In the genomic region with DNA sequence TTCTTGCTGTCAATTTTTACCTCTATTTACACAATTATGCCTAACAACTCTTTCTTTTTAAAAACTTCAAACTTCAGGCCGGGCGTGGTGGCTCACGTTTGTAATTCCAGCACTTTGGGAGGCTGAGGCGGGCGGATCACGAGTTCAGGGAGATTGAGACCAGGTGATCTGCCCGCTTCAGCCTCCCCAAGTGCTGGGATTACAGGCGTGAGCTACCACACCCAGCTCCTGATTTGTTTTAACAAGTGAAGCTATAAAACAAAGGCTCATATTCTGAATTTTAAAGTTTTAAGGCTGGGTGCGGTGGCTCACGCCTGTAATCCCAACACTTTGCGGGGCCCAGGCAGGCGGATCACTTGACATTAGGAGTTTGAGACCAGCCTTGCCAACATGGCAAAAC, we compare ENCODE assay signal across 21 cellular contexts.
"Had no signal": no experiment of that assay in that cellular context is flagged by ENCODE, and none has a peak within 500 bp of the region (broad histone marks: within the 10 kb centered on the region; RNA-seq: fewer than 3 reads in every experiment).

No MANE protein-coding gene starts in this region.

- H3K9me3 ChIP-seq: lower lobe of right lung, ovary, psoas muscle, sigmoid colon, thoracic aorta, tibial nerve had no signal

- H3K36me3 ChIP-seq: lower lobe of right lung, ovary, sigmoid colon, thoracic aorta, tibial nerve had no signal

- ATAC-seq: left ventricle myocardium superior; lower lobe of right lung; natural killer cell; psoas muscle; right cardiac atrium; stimulated activated memory B cell treated with anti-CD40 and anti-IgM and Interleukin-4, amounts not matched to agents 10 μg/mL and 1 μg/mL and 100 μg/mL, for 72 hours had no signal

- H3K36me3 Mint-ChIP-seq: natural killer cell had no signal

- H3K4me3 Mint-ChIP-seq: immature natural killer cell; natural killer cell; stimulated activated memory B cell treated with anti-CD40 and anti-IgM and Interleukin-4, amounts not matched to agents 10 μg/mL and 1 μg/mL and 100 μg/mL, for 72 hours; stimulated activated naive CD8-positive, alpha-beta T cell treated with anti-CD3 and anti-CD28 coated beads, Interleukin-15, Interleukin-2, amounts not matched to agents 100 ng/mL and 50 ng/mL, for 24 hours had no signal

- DNase-seq: dorsolateral prefrontal cortex; effector CD4-positive, alpha-beta T cell; hypothalamus; immature natural killer cell; islet precursor cell; kidney glomerular epithelial cell; left ventricle myocardium superior; lower lobe of right lung; natural killer cell; occipital lobe; ovary; psoas muscle; right cardiac atrium; sigmoid colon; stimulated activated CD4-positive, alpha-beta T cell treated with anti-CD3 and anti-CD28 coated beads, Interleukin-2, amount 100 ng/mL, for 24 hours; stimulated activated CD4-positive, alpha-beta T cell treated with anti-CD3 and anti-CD28 coated beads, Interleukin-4, amount 100 ng/mL, for 24 hours had no signal

- H3K27ac Mint-ChIP-seq: stimulated activated naive CD8-positive, alpha-beta T cell treated with anti-CD3 and anti-CD28 coated beads, Interleukin-15, Interleukin-2, amounts not matched to agents 100 ng/mL and 50 ng/mL, for 24 hours had no signal

- H3K4me3 ChIP-seq: coronary artery, dorsolateral prefrontal cortex, lower lobe of right lung, ovary, psoas muscle, sigmoid colon, thoracic aorta, tibial nerve had no signal

- H3K4me1 ChIP-seq: psoas muscle, sigmoid colon had no signal

- H3K27me3 ChIP-seq: dorsolateral prefrontal cortex, ovary, sigmoid colon, tibial nerve had no signal

- H3K9me3 Mint-ChIP-seq: immature natural killer cell; natural killer cell; stimulated activated memory B cell treated with anti-CD40 and anti-IgM and Interleukin-4, amounts not matched to agents 10 μg/mL and 1 μg/mL and 100 μg/mL, for 72 hours; stimulated activated naive CD8-positive, alpha-beta T cell treated with anti-CD3 and anti-CD28 coated beads, Interleukin-15, Interleukin-2, amounts not matched to agents 100 ng/mL and 50 ng/mL, for 24 hours had no signal

- H3K27ac ChIP-seq: coronary artery, dorsolateral prefrontal cortex, lower lobe of right lung, ovary, psoas muscle, sigmoid colon, thoracic aorta, tibial nerve had no signal
